10 cellular contexts compared by ENCODE assay signal in the genomic region with DNA sequence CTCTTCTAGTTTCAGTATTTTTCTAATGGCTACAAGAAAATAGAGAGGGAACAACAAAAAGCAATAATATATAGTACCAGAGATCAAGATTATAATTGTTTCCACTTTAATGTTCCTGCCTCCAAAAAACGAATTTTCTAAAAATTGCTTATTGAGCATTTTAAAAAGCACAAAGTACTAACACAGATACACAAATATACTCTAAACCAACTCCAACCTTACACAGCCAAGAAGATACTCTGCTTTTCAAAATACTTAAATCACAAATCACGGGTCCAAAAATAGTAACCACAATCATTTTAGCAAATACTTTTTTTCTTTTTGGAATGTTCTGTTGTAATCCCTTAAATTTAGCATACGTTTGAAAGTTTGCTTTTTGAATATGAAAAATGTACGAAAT. TPM values are rescaled to one million over a fixed set of nuclear protein-coding genes. Genes with fewer than 3 reads are reported as not detected.
DNase-seq lines count a peak whose midpoint lies in the region; ATAC-seq and TF ChIP-seq lines count a peak whose summit lies in the region.
"Had no signal": no experiment of that assay in that cellular context is flagged by ENCODE, and none has a peak within 500 bp of the region (broad histone marks: within the 10 kb centered on the region; RNA-seq: fewer than 3 reads in every experiment).

No MANE protein-coding gene starts in this region.

- DNase-seq in activated naive CD4-positive, alpha-beta T cell treated with anti-CD3 and anti-CD28 coated beads, Interleukin-2, amount 10 ng/mL, durations not matched to agents 7 days and 5 days = no peak
- no peak for DNase-seq in activated naive CD4-positive, alpha-beta T cell (lab: John Stamatoyannopoulos, UW)
- no peak for DNase-seq in MCF 10A (ENCODE audit: unreplicated experiment)
- DNase-seq in myocyte (ENCODE audit: low read depth) = peak; percentile 24
- DNase-seq in type B pancreatic cell (ENCODE audit: extremely low spot score, unreplicated experiment) = no peak
- no peak for DNase-seq in GDM1 (lab: John Stamatoyannopoulos, UW)
- DNase-seq in NCI-H526 (lab: John Stamatoyannopoulos, UW) = no peak
- DNase-seq: activated CD8-positive, alpha-beta memory T cell treated with anti-CD3 and anti-CD28 coated beads, Interleukin-2, amount 50 U/mL, for 4 hours; stimulated activated CD8-positive, alpha-beta memory T cell treated with anti-CD3 and anti-CD28 coated beads, Interleukin-4, amount 100 ng/mL, for 48 hours had no signal

- ATAC-seq in GM21367 (IDR thresholded peaks at IDR 0.05; ENCODE audit: unreplicated experiment) = no peak

- intact Hi-C loops in MCF 10A (cut with micrococcal nuclease) = loop anchor here (2.0 to 5.0 kb wide), 2 partner anchors 137 to 246 kb away; no protein-coding TSS in a partner anchor

- H3K27me3 Mint-ChIP-seq in activated naive CD4-positive, alpha-beta T cell treated with anti-CD3 and anti-CD28 coated beads, Interleukin-2, amount 10 ng/mL, durations not matched to agents 7 days and 5 days = no peaks in the 10 kb centered on the region
- H3K27me3 Mint-ChIP-seq in MCF 10A (ENCODE audit: insufficient read depth, unreplicated experiment) = no peaks in the 10 kb centered on the region
- H3K27me3 Mint-ChIP-seq in type B pancreatic cell = no peaks in the 10 kb centered on the region

- H3K4me1 Mint-ChIP-seq in activated naive CD4-positive, alpha-beta T cell treated with anti-CD3 and anti-CD28 coated beads, Interleukin-2, amount 10 ng/mL, durations not matched to agents 7 days and 5 days = peaks cover 48% of the 10 kb centered on the region
- H3K4me1 Mint-ChIP-seq in MCF 10A (ENCODE audit: insufficient read depth, unreplicated experiment) (peaks cover 19% of the 10 kb centered on the region), type B pancreatic cell (ENCODE audit: unreplicated experiment) (peaks cover 32% of the 10 kb centered on the region)

- H3K4me3 Mint-ChIP-seq in activated naive CD4-positive, alpha-beta T cell treated with anti-CD3 and anti-CD28 coated beads, Interleukin-2, amount 10 ng/mL, durations not matched to agents 7 days and 5 days = peak overlapping the region; percentile 53
- H3K4me3 Mint-ChIP-seq in MCF 10A (ENCODE audit: unreplicated experiment) = peak overlapping the region; percentile 43
- peak overlapping the region; percentile 62 for H3K4me3 Mint-ChIP-seq in type B pancreatic cell

- no peak overlapping the region for H3K27ac Mint-ChIP-seq in activated naive CD4-positive, alpha-beta T cell treated with anti-CD3 and anti-CD28 coated beads, Interleukin-2, amount 10 ng/mL, durations not matched to agents 7 days and 5 days
- H3K27ac Mint-ChIP-seq in MCF 10A (ENCODE audit: low read depth, unreplicated experiment) (peak overlapping the region; percentile 97), type B pancreatic cell (peak overlapping the region; percentile 19)

- no peaks in the 10 kb centered on the region for H3K9me3 Mint-ChIP-seq in activated naive CD4-positive, alpha-beta T cell treated with anti-CD3 and anti-CD28 coated beads, Interleukin-2, amount 10 ng/mL, durations not matched to agents 7 days and 5 days
- no peaks in the 10 kb centered on the region for H3K9me3 Mint-ChIP-seq in MCF 10A (ENCODE audit: unreplicated experiment)
- no peaks in the 10 kb centered on the region for H3K9me3 Mint-ChIP-seq in type B pancreatic cell

- TF ChIP-seq CTCF in MCF 10A (IDR thresholded peaks at IDR 0.05; ENCODE audit: unreplicated experiment) (no peak), type B pancreatic cell (conservative IDR thresholded peaks at IDR 0.05) (no peak)

- H3K36me3 Mint-ChIP-seq in activated naive CD4-positive, alpha-beta T cell treated with anti-CD3 and anti-CD28 coated beads, Interleukin-2, amount 10 ng/mL, durations not matched to agents 7 days and 5 days = peaks cover 19% of the 10 kb centered on the region
- H3K36me3 Mint-ChIP-seq in MCF 10A (ENCODE audit: insufficient read depth, unreplicated experiment) (peaks cover 13% of the 10 kb centered on the region), type B pancreatic cell (peaks cover 15% of the 10 kb centered on the region)

- POLR2A ChIA-PET in MCF 10A (lab: Yijun Ruan, JAX) = interaction anchor here (0.8 to 3.5 kb wide), 7 partner anchors 14 to 94 kb away, joined by 3 to 18 read pairs (median 4); a partner anchor contains a TSS

- CTCF ChIA-PET in activated naive CD4-positive, alpha-beta T cell treated with anti-CD3 and anti-CD28 coated beads, Interleukin-2, amount 10 ng/mL, durations not matched to agents 7 days and 5 days (lab: Charles Lee) = no interaction called here
- CTCF ChIA-PET in MCF 10A (lab: Yijun Ruan, JAX) = interaction anchor here (0.6 to 1.8 kb wide), 6 partner anchors 31 to 677 kb away, joined by 3 to 6 read pairs (median 4); no protein-coding TSS in a partner anchor

- BruUV-seq in MCF 10A (replicated peaks; lab: Mats Ljungman, UMichigan) = no TSS peak

RNA-seq across cellular contexts. Expression of a gene that starts 2.0 kb away (rescaled TPM):
- total RNA-seq in MCF 10A (2022) = 37.2 and 49.6 TPM in 2 replicates
- 20.5 and 23.5 TPM in 2 replicates for total RNA-seq in myocyte
- 23.8 TPM for polyA plus RNA-seq in myocyte (2012)
- 13.0 and 22.9 TPM in 2 replicates for total RNA-seq in type B pancreatic cell (ENCODE audit: low replicate concordance)
